Comparison of ENCODE assay signal across 1 cellular context in genomic region chr11:75375626-75376025, GRCh38.
A peak's percentile ranks its signal among the peaks of the same experiment; 100 is the strongest.
TF ChIP-seq lines count a peak whose summit lies in the region.

No MANE protein-coding gene starts in this region.

TF ChIP-seq in HepG2, 621 proteins besides CTCF, POLR2A, EP300 and RAD21 (continued from another document):
- TF ChIP-seq ZNF142 (CRISPR knock-in tag; IDR thresholded peaks at IDR 0.05) = no peak
- 0 out of 2 replicates have a peak, but pooled peaks have one; percentile 8 for TF ChIP-seq KDM2A (CRISPR knock-in tag; IDR thresholded peaks at IDR 0.05; ENCODE audit: borderline replicate concordance, low read depth)
- 0 out of 2 replicates have a peak, but pooled peaks have one; percentile 21 for TF ChIP-seq HDAC2 (CRISPR knock-in tag; IDR thresholded peaks at IDR 0.05)
- no peak for TF ChIP-seq ZNF788 (CRISPR knock-in tag; IDR thresholded peaks at IDR 0.05; ENCODE audit: borderline replicate concordance)
- no peak for TF ChIP-seq ZSCAN29 (CRISPR knock-in tag; conservative IDR thresholded peaks at IDR 0.05)
- TF ChIP-seq ZMYM3 (CRISPR knock-in tag; IDR thresholded peaks at IDR 0.05) = peak; percentile 92
- TF ChIP-seq PCBP2 (optimal IDR thresholded peaks at IDR 0.05; ENCODE audit: low read depth, low read length, poor library complexity, severe bottlenecking) = no peak
- TF ChIP-seq HNF1B (CRISPR knock-in tag; IDR thresholded peaks at IDR 0.05) = no peak
- TF ChIP-seq HOXA3 (CRISPR knock-in tag; IDR thresholded peaks at IDR 0.05) = 0 out of 2 replicates have a peak, but pooled peaks have one; percentile 19
- TF ChIP-seq FOSL2 (CRISPR knock-in tag; IDR thresholded peaks at IDR 0.05) = peak; percentile 34; the same call in 1 of the 2 replicates
- peak; percentile 52; the same call in 1 of the 2 replicates for TF ChIP-seq ZNF770 (CRISPR knock-in tag; IDR thresholded peaks at IDR 0.05)
- TF ChIP-seq SAFB2 (CRISPR knock-in tag; IDR thresholded peaks at IDR 0.05; ENCODE audit: borderline replicate concordance, low read depth) = no peak
- no peak for TF ChIP-seq THAP8 (CRISPR knock-in tag; IDR thresholded peaks at IDR 0.05; ENCODE audit: borderline replicate concordance)
- TF ChIP-seq ADNP (CRISPR knock-in tag; IDR thresholded peaks at IDR 0.05) = peak; percentile 39; the same call in 1 of the 2 replicates
- no peak for TF ChIP-seq AKAP8 (CRISPR knock-in tag; IDR thresholded peaks at IDR 0.05)
- no peak for TF ChIP-seq RFXANK (CRISPR knock-in tag; IDR thresholded peaks at IDR 0.05)
- no peak for TF ChIP-seq U2AF2 (IDR thresholded peaks at IDR 0.05; ENCODE audit: low read depth, low read length)
- peak; percentile 74 for TF ChIP-seq ZMYM2 (CRISPR knock-in tag; IDR thresholded peaks at IDR 0.05)
- no peak for TF ChIP-seq HBP1 (CRISPR knock-in tag; IDR thresholded peaks at IDR 0.05; ENCODE audit: low read depth)
- no peak for TF ChIP-seq DPF2 (CRISPR knock-in tag; IDR thresholded peaks at IDR 0.05; ENCODE audit: borderline replicate concordance, low read depth)
